In the genomic region with DNA sequence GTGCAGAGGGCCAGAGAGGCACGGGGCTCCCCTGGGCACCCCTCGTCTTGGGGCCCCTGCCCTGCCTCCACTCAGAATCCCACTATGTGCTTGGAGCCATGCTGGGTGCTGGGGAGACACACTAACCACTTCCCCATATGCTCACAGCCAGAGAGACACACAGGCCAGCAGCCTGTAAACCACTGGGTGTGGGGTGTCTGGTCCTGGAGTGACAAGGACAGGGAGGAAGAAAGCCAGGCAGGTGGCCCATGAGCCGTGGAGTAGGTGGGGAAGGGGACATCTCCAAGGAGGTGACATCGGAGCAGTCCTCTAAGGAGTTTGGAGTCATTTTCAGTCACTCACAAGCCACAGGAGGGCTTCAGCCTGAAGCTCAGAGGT, we compare ENCODE assay signal across 1 cellular context.
TF ChIP-seq lines count a peak whose summit lies in the region.

No MANE protein-coding gene starts in this region.

TF ChIP-seq in H1, 55 proteins besides CTCF, POLR2A, EP300 and RAD21:
- TF ChIP-seq HDAC6 (IDR thresholded peaks at IDR 0.05; ENCODE audit: low read depth, low read length) (no peak), TAF7 (optimal IDR thresholded peaks at IDR 0.05; ENCODE audit: borderline replicate concordance, low read depth, low read length) (no peak), FOSL1 (IDR thresholded peaks at IDR 0.05; ENCODE audit: insufficient read depth, low read depth, low read length) (no peak), GABPA (IDR thresholded peaks at IDR 0.05; ENCODE audit: borderline replicate concordance, insufficient read depth, low read length) (no peak), SAP30 (IDR thresholded peaks at IDR 0.05; ENCODE audit: insufficient read depth, insufficient replicate concordance, low read length) (no peak), BACH1 (IDR thresholded peaks at IDR 0.05; ENCODE audit: low read length) (no peak)
